13 cellular contexts compared by ENCODE assay signal in genomic region chr21:45570826-45571601, GRCh38. TPM values are rescaled to one million over a fixed set of nuclear protein-coding genes. Genes with fewer than 3 reads are reported as not detected.
DNase-seq lines count a peak whose midpoint lies in the region; ATAC-seq and TF ChIP-seq lines count a peak whose summit lies in the region.
"Had no signal": no experiment of that assay in that cellular context is flagged by ENCODE, and none has a peak within 500 bp of the region (broad histone marks: within the 10 kb centered on the region; RNA-seq: fewer than 3 reads in every experiment).

No MANE protein-coding gene starts in this region.

- no peaks in the 10 kb centered on the region for H3K79me1 ChIP-seq in H9 (ENCODE audit: insufficient read depth, low read depth, low read length, poor library complexity, severe bottlenecking)

- no peak overlapping the region for H2BK120ac ChIP-seq in H9 (ENCODE audit: low read depth, low read length, poor library complexity, severe bottlenecking)

- no peaks in the 10 kb centered on the region for H3K23me2 ChIP-seq in H9 (ENCODE audit: insufficient read length, low read depth, low read length, poor library complexity, severe bottlenecking)

- no peak overlapping the region for H3K23ac ChIP-seq in H9 (ENCODE audit: insufficient read length, low read depth, low read length)

- no peak overlapping the region for H3K56ac ChIP-seq in H9 (ENCODE audit: insufficient read length, low read depth, low read length)

- CTCF ChIA-PET in AG04449 (lab: Yijun Ruan, JAX) = interaction anchor here (0.8 to 7.2 kb wide), 3 partner anchors 12 to 25 kb away, joined by 3 to 57 read pairs (median 4); no protein-coding TSS in a partner anchor
- CTCF ChIA-PET in GM10248 (lab: Yijun Ruan, JAX) = interaction anchor here (1.7 kb wide), 1 partner anchor 11 kb away, joined by 3 read pairs; no protein-coding TSS in a partner anchor

- H3K9ac ChIP-seq in H9 (ENCODE audit: extremely low read depth, insufficient read length, low read length) = no peak overlapping the region

- WGBS in H9 (ENCODE audit: extremely low coverage, insufficient read length, low lambda C conversion rate) = no CpG with 5 or more reads among the region's 20 CpGs

- no peak overlapping the region for H3K4me3 Mint-ChIP-seq in H9

- H3K9me3 ChIP-seq in H9 (ENCODE audit: control insufficient read depth, low read depth, low read length) (no peaks in the 10 kb centered on the region), mucosa of descending colon (no peaks in the 10 kb centered on the region)
- H3K9me3 ChIP-seq: body of pancreas had no signal

- H3K4me2 ChIP-seq in H9 (ENCODE audit: insufficient read depth, insufficient read length, low read length) = no peak overlapping the region

- no peak overlapping the region for H3K14ac ChIP-seq in H9 (ENCODE audit: insufficient read depth, low read length)

- intact Hi-C loops in mucosa of descending colon (cut with DNase I, micrococcal nuclease) = no loop called here

- H3K27ac ChIP-seq in H9 (ENCODE audit: insufficient read length, low read depth, low read length) = no peak overlapping the region
- H3K27ac ChIP-seq: body of pancreas, HL-60 had no signal

- TF ChIP-seq CTCF in AG04449 (IDR thresholded peaks at IDR 0.05; ENCODE audit: insufficient read depth, low read length, missing control alignments) = no peak
- no peak for TF ChIP-seq CTCF in H9 (conservative IDR thresholded peaks at IDR 0.05)
- no peak for TF ChIP-seq CTCF in choroid plexus epithelial cell (conservative IDR thresholded peaks at IDR 0.05; ENCODE audit: low read depth, low read length)
- TF ChIP-seq CTCF in GM10248 (IDR thresholded peaks at IDR 0.05; ENCODE audit: control extremely low read depth, extremely low read depth, low read depth, missing control alignments) = no peak
- TF ChIP-seq CTCF in mucosa of descending colon (IDR thresholded peaks at IDR 0.05) = no peak

- no peaks in the 10 kb centered on the region for H3K9me3 Mint-ChIP-seq in H9

- H4K8ac ChIP-seq in H9 (replicated peaks; ENCODE audit: insufficient read length, low read depth, low read length) = no peak overlapping the region

- H3K4me1 ChIP-seq in H9 (ENCODE audit: insufficient read depth, low read length) = peaks cover 4% of the 10 kb centered on the region; the same call in 1 of the 2 replicates
- no peaks in the 10 kb centered on the region for H3K4me1 ChIP-seq in mucosa of descending colon (ENCODE audit: low read depth)
- H3K4me1 ChIP-seq: body of pancreas had no signal

- H4K5ac ChIP-seq in H9 (ENCODE audit: insufficient read length, low read depth, low read length) = no peak overlapping the region

- no peaks in the 10 kb centered on the region for H3K36me3 Mint-ChIP-seq in H9 (ENCODE audit: insufficient read depth in 1 of 3, low read depth in 3 of 3)

- H3K36me3 ChIP-seq in mucosa of descending colon (ENCODE audit: low read depth) = no peaks in the 10 kb centered on the region

- DNase-seq in AG04449 (ENCODE audit: low read depth, low spot score) (peak; percentile 50), H9 (peak; percentile 20), choroid plexus epithelial cell (ENCODE audit: low read depth) (peak; percentile 81), myocyte (ENCODE audit: low read depth) (peak; percentile 20), GM10248 (ENCODE audit: extremely low spot score) (no peak), NCI-H2196 (lab: John Stamatoyannopoulos, UW; ENCODE audit: unreplicated experiment) (no peak), mucosa of descending colon (no peak)
- DNase-seq: activated effector memory CD4-positive, alpha-beta T cell treated with Interleukin-2 at 50 U/mL for 16 hours; body of pancreas; hippocampal formation; nucleus accumbens had no signal

- H2BK12ac ChIP-seq in H9 (ENCODE audit: insufficient read length, low read depth, low read length) = no peak overlapping the region

- H4K20me1 ChIP-seq in H9 (ENCODE audit: control insufficient read depth, insufficient read depth, insufficient read length) = no peaks in the 10 kb centered on the region

- H3K27me3 Mint-ChIP-seq in H9 (ENCODE audit: low read depth) = peaks cover 31% of the 10 kb centered on the region

- H2BK15ac ChIP-seq in H9 (ENCODE audit: low read depth, low read length) = no peak overlapping the region

- H3K4me3 ChIP-seq in AG04449 (ENCODE audit: low read depth, low read length) (no peak overlapping the region), choroid plexus epithelial cell (ENCODE audit: low read depth, low read length) (no peak overlapping the region), mucosa of descending colon (no peak overlapping the region)
- H3K4me3 ChIP-seq: body of pancreas had no signal

- ATAC-seq in HG03139 (IDR thresholded peaks at IDR 0.05; ENCODE audit: unreplicated experiment) (no peak), mucosa of descending colon (no peak)
- ATAC-seq: body of pancreas had no signal

- H3T11ph ChIP-seq in H9 (ENCODE audit: low read length) = no peak overlapping the region

- POLR2A ChIA-PET in AG04449 (lab: Yijun Ruan, JAX) (interaction anchor here (0.6 kb wide), 1 partner anchor 306 kb away, joined by 3 read pairs; no protein-coding TSS in a partner anchor), GM10248 (lab: Yijun Ruan, JAX) (no interaction called here)

- no peaks in the 10 kb centered on the region for H3K79me2 ChIP-seq in H9 (ENCODE audit: insufficient read depth, low read length)

- no peak overlapping the region for H2AK5ac ChIP-seq in H9 (ENCODE audit: insufficient read length, low read length)

- H2AFZ ChIP-seq in H9 (ENCODE audit: low read length) = no peak overlapping the region

- no peak overlapping the region for H2BK5ac ChIP-seq in H9 (ENCODE audit: insufficient read length, low read length)

- no peak overlapping the region for H4K91ac ChIP-seq in H9 (ENCODE audit: insufficient read length, low read depth, low read length)

- H3K27ac Mint-ChIP-seq in H9 = no peak overlapping the region

- no peaks in the 10 kb centered on the region for H3K27me3 ChIP-seq in H9 (ENCODE audit: insufficient read depth, low read length)

- H3K4ac ChIP-seq in H9 (ENCODE audit: low read depth, low read length) = no peak overlapping the region

- H3K18ac ChIP-seq in H9 (ENCODE audit: insufficient read length, low read depth, low read length) = no peak overlapping the region

- no peak overlapping the region for H2BK20ac ChIP-seq in H9 (ENCODE audit: low read depth, low read length, poor library complexity, severe bottlenecking)

- H3K4me1 Mint-ChIP-seq in H9 = peaks cover 2 to 9% of the 10 kb centered on the region in 2 experiments; a peak in 3 of 4 replicates

RNA-seq across cellular contexts. Expression of gene SLC19A1, which starts 28.8 kb away (rescaled TPM):
- total RNA-seq in H9 (2021) (31.4 and 32.4 TPM in 2 replicates), myocyte (5.2 and 8.2 TPM in 2 replicates), mucosa of descending colon (10 to 100 TPM; 12.6 to 22.8 (median 12.7) TPM)
- 9.8 TPM for polyA plus RNA-seq in myocyte (2012)

Comparison
In these comparisons a context has a peak if more than half of its experiments do, and no peak if none do; other contexts are left out.
1. DNase-seq: peak in AG04449 (single experiment), H9 (single experiment), choroid plexus epithelial cell (single experiment) and myocyte (single experiment); none in GM10248 (single experiment), NCI-H2196 (single experiment) and mucosa of descending colon (0 of 3).